Comparison of ENCODE assay signal across 15 cellular contexts in genomic region chr6:153958860-153959259, GRCh38.
"Had no signal": no experiment of that assay in that cellular context is flagged by ENCODE, and none has a peak within 500 bp of the region (broad histone marks: within the 10 kb centered on the region; RNA-seq: fewer than 3 reads in every experiment).

No MANE protein-coding gene starts in this region.

- ATAC-seq: heart left ventricle; left lobe of liver; naive thymus-derived CD4-positive, alpha-beta T cell had no signal

- H3K4me1 ChIP-seq: heart left ventricle, right atrium auricular region, stomach had no signal

- DNase-seq: heart left ventricle; hippocampal formation; islet precursor cell; mammary epithelial cell; naive thymus-derived CD4-positive, alpha-beta T cell; posterior cingulate gyrus; sigmoid colon; stimulated activated CD4-positive, alpha-beta T cell treated with anti-CD3 and anti-CD28 coated beads, Interleukin-12 subunit alpha, Interleukin-12 subunit beta, amount 100 ng/mL, for 4 hours; stimulated activated naive CD4-positive, alpha-beta T cell; stomach; substantia nigra; trophoblast cell had no signal

- H3K4me3 ChIP-seq: heart left ventricle, right atrium auricular region, sigmoid colon, skin epidermis, stomach had no signal

- H3K27me3 ChIP-seq: heart left ventricle, right atrium auricular region, sigmoid colon, stomach had no signal

- H3K9me3 ChIP-seq: right atrium auricular region, sigmoid colon, stomach had no signal

- H3K36me3 ChIP-seq: heart left ventricle, right atrium auricular region, sigmoid colon, stomach had no signal

- H3K27ac ChIP-seq: heart left ventricle, right atrium auricular region, sigmoid colon, skin epidermis, stomach had no signal
